ENCODE assay signal across 8 cellular contexts in the genomic region with DNA sequence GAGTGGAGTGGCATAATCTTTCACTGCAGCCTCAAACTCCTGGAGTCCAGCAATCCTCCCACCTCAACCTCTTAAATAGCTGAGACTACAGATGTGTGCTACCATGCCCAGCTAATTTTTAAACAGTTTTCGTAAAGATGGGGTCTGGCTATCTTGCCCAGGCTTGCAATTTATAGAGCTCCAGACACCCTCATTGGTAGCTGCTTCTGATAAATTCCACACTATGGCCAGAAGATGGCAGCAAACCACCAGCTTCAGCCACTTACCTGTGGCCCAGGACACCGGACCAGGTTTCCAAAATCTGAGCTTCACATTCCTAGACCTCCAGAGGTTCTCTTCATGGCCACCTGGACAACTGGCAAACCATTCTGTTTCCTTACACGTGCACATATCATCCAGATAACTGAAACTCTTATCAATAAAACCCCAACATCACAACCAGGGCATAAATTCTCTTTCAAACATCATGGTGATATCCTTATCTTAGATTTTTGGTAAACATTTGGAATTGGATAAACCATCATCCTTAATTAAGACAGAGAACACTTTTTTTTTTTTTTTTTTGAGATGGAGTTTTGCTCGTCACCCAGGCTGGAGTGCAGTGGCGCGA. TPM values are rescaled to one million over a fixed set of nuclear protein-coding genes. Genes with fewer than 3 reads are reported as not detected.
DNase-seq lines count a peak whose midpoint lies in the region; ATAC-seq and TF ChIP-seq lines count a peak whose summit lies in the region.

No MANE protein-coding gene starts in this region.

- H3K9me3 Mint-ChIP-seq in activated CD4-positive, alpha-beta T cell treated with anti-CD3 and anti-CD28 coated beads for 36 hours (ENCODE audit: low read depth): no peaks in the 10 kb centered on the region

- CTCF ChIA-PET in activated CD4-positive, alpha-beta T cell treated with anti-CD3 and anti-CD28 coated beads for 36 hours (lab: Charles Lee): interaction anchor here (0.6 to 4.5 kb wide), 77 partner anchors 8 to 1849 kb away, joined by 3 to 165 read pairs (median 4); a partner anchor contains a TSS

- intact Hi-C loops in activated CD4-positive, alpha-beta T cell treated with anti-CD3 and anti-CD28 coated beads for 36 hours (cut with DNase I, micrococcal nuclease): loop anchor here (1.0 to 10.0 kb wide), 12 partner anchors 35 to 339 kb away; a partner anchor contains a TSS

- peak; percentile 84 for ATAC-seq in activated CD4-positive, alpha-beta T cell treated with anti-CD3 and anti-CD28 coated beads for 36 hours
- ATAC-seq in GM18519 (IDR thresholded peaks at IDR 0.05; ENCODE audit: low FRiP score, unreplicated experiment): no peak

- H3K27me3 ChIP-seq in liver (ENCODE audit: control insufficient read depth in 4 of 4, insufficient read depth in 4 of 4, low read length in 3 of 4): no peaks in the 10 kb centered on the region

- H3K4me3 Mint-ChIP-seq in activated CD4-positive, alpha-beta T cell treated with anti-CD3 and anti-CD28 coated beads for 36 hours: no peak overlapping the region

- H3K4me1 ChIP-seq in liver (ENCODE audit: control insufficient read depth in 4 of 4, insufficient read depth in 4 of 4, low read length in 3 of 4): no peaks in the 10 kb centered on the region

- peak overlapping the region; percentile 31 for H3K27ac Mint-ChIP-seq in activated CD4-positive, alpha-beta T cell treated with anti-CD3 and anti-CD28 coated beads for 36 hours

- TF ChIP-seq CTCF in liver (IDR thresholded peaks at IDR 0.05; ENCODE audit: low read depth, low read length, missing input control): peak; percentile 86

- H3K27ac ChIP-seq in liver (ENCODE audit: low read depth in 1 of 2, low read length in 2 of 2): no peak overlapping the region

- POLR2A ChIA-PET in activated CD4-positive, alpha-beta T cell treated with anti-CD3 and anti-CD28 coated beads for 36 hours (lab: Charles Lee): interaction anchor here (0.8 to 1.3 kb wide), 4 partner anchors 19 to 156 kb away, joined by 3 to 5 read pairs (median 4); a partner anchor contains a TSS

- H3K4me3 ChIP-seq in liver (ENCODE audit: low read depth in 1 of 3, low read length in 3 of 3): no peak overlapping the region

- no peaks in the 10 kb centered on the region for H3K9me3 ChIP-seq in liver (ENCODE audit: control insufficient read depth in 4 of 4, low read length in 3 of 4)

- peak; percentile 93 to 97 for TF ChIP-seq RAD21 in liver (IDR thresholded peaks at IDR 0.05)

- H3K4me1 Mint-ChIP-seq in activated CD4-positive, alpha-beta T cell treated with anti-CD3 and anti-CD28 coated beads for 36 hours: no peaks in the 10 kb centered on the region

- H3K36me3 Mint-ChIP-seq in activated CD4-positive, alpha-beta T cell treated with anti-CD3 and anti-CD28 coated beads for 36 hours (ENCODE audit: low read depth): no peaks in the 10 kb centered on the region

- peaks cover 8 to 32% (median 12%) of the 10 kb centered on the region in 4 donors for H3K36me3 ChIP-seq in liver (ENCODE audit: control insufficient read depth in 4 of 4, insufficient read depth in 3 of 4, low read depth in 1 of 4, low read length in 3 of 4)

- no peak overlapping the region for H3K9ac ChIP-seq in liver (ENCODE audit: low read depth in 1 of 2, low read length in 2 of 2)

- DNase-seq in NCI-H446 (lab: John Stamatoyannopoulos, UW) (peak; percentile 2 to 54), NCI-H446 treated with DMSO at 0.1 percent for 48 hours (lab: John Stamatoyannopoulos, UW) (no peak), NCI-H1436 treated with DMSO at 0.1 percent for 48 hours (lab: John Stamatoyannopoulos, UW) (peak; percentile 2), dedifferentiated amniotic fluid mesenchymal stem cell (ENCODE audit: extremely low spot score) (peak; percentile 16)
- DNase-seq in activated CD4-positive, alpha-beta T cell treated with anti-CD3 and anti-CD28 coated beads for 36 hours: peak; percentile 76
- DNase-seq in stimulated activated CD8-positive, alpha-beta memory T cell treated with anti-CD3 and anti-CD28 coated beads, Interleukin-12 subunit alpha, Interleukin-12 subunit beta, amount 100 ng/mL, for 1 hour (ENCODE audit: low read depth): peak; percentile 45

- H3K27me3 Mint-ChIP-seq in activated CD4-positive, alpha-beta T cell treated with anti-CD3 and anti-CD28 coated beads for 36 hours: no peaks in the 10 kb centered on the region

- WGBS in liver: 61% methylated on average over 6 of the region's 6 CpGs

TF ChIP-seq in liver, 16 proteins besides CTCF, POLR2A, EP300 and RAD21:
- TF ChIP-seq, protein P1, sequence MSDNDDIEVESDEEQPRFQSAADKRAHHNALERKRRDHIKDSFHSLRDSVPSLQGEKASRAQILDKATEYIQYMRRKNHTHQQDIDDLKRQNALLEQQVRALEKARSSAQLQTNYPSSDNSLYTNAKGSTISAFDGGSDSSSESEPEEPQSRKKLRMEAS (IDR thresholded peaks at IDR 0.05): no peak
- no peak for TF ChIP-seq YY1 (IDR thresholded peaks at IDR 0.05)
- TF ChIP-seq FOXA2 (IDR thresholded peaks at IDR 0.05): no peak
- no peak for TF ChIP-seq RXRA (IDR thresholded peaks at IDR 0.05)
- no peak for TF ChIP-seq FOXA1 (IDR thresholded peaks at IDR 0.05)
- TF ChIP-seq JUND (IDR thresholded peaks at IDR 0.05): no peak
- no peak for TF ChIP-seq SP1 (IDR thresholded peaks at IDR 0.05)
- no peak for TF ChIP-seq HNF4G (IDR thresholded peaks at IDR 0.05)
- TF ChIP-seq HNF4A (conservative IDR thresholded peaks at IDR 0.05): no peak
- TF ChIP-seq, protein P2, sequence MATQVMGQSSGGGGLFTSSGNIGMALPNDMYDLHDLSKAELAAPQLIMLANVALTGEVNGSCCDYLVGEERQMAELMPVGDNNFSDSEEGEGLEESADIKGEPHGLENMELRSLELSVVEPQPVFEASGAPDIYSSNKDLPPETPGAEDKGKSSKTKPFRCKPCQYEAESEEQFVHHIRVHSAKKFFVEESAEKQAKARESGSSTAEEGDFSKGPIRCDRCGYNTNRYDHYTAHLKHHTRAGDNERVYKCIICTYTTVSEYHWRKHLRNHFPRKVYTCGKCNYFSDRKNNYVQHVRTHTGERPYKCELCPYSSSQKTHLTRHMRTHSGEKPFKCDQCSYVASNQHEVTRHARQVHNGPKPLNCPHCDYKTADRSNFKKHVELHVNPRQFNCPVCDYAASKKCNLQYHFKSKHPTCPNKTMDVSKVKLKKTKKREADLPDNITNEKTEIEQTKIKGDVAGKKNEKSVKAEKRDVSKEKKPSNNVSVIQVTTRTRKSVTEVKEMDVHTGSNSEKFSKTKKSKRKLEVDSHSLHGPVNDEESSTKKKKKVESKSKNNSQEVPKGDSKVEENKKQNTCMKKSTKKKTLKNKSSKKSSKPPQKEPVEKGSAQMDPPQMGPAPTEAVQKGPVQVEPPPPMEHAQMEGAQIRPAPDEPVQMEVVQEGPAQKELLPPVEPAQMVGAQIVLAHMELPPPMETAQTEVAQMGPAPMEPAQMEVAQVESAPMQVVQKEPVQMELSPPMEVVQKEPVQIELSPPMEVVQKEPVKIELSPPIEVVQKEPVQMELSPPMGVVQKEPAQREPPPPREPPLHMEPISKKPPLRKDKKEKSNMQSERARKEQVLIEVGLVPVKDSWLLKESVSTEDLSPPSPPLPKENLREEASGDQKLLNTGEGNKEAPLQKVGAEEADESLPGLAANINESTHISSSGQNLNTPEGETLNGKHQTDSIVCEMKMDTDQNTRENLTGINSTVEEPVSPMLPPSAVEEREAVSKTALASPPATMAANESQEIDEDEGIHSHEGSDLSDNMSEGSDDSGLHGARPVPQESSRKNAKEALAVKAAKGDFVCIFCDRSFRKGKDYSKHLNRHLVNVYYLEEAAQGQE (IDR thresholded peaks at IDR 0.05): no peak
- TF ChIP-seq, protein P3, sequence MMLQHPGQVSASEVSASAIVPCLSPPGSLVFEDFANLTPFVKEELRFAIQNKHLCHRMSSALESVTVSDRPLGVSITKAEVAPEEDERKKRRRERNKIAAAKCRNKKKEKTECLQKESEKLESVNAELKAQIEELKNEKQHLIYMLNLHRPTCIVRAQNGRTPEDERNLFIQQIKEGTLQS (IDR thresholded peaks at IDR 0.05): no peak
- TF ChIP-seq NR2F2 (IDR thresholded peaks at IDR 0.05): no peak
- TF ChIP-seq GABPA (IDR thresholded peaks at IDR 0.05 in 1 of 2, conservative IDR thresholded peaks at IDR 0.05 in 1 of 2): no peak
- TF ChIP-seq TAF1 (conservative IDR thresholded peaks at IDR 0.05): no peak
TF ChIP-seq in liver: peak in this region for 0.

RNA-seq across cellular contexts. Expression of a gene that starts 28.9 kb away (rescaled TPM):
- under 1 TPM; 0.11 to 0.16 TPM for total RNA-seq in activated CD4-positive, alpha-beta T cell treated with anti-CD3 and anti-CD28 coated beads for 36 hours
- total RNA-seq in liver: not detected
- not detected for polyA plus RNA-seq in liver

RNA-seq across cellular contexts. Expression of a gene that starts 29.0 kb away (rescaled TPM):
- 1 to 10 TPM; 3.7 to 5.1 TPM for total RNA-seq in activated CD4-positive, alpha-beta T cell treated with anti-CD3 and anti-CD28 coated beads for 36 hours
- 100 to 1,000 TPM in 1 of 2 donors, 10 to 100 TPM in 1; 90.0 to 204 TPM for total RNA-seq in liver
- 10 to 100 TPM; 38.1 to 55.7 TPM for polyA plus RNA-seq in liver

RNA-seq across cellular contexts. Expression of a gene that starts 39.0 kb away (rescaled TPM):
- 10 to 100 TPM; 17.5 to 25.0 TPM for total RNA-seq in activated CD4-positive, alpha-beta T cell treated with anti-CD3 and anti-CD28 coated beads for 36 hours
- total RNA-seq in liver: 10 to 100 TPM in 1 of 2 donors, 1 to 10 TPM in 1; 7.9 to 12.7 TPM
- polyA plus RNA-seq in liver: 10 to 100 TPM in 1 of 2 donors, 1 to 10 TPM in 1; 9.2 to 13.7 TPM

RNA-seq across cellular contexts. Expression of a gene that starts 39.1 kb away (rescaled TPM):
- total RNA-seq in activated CD4-positive, alpha-beta T cell treated with anti-CD3 and anti-CD28 coated beads for 36 hours: 100 to 1,000 TPM; 260 to 324 TPM
- total RNA-seq in liver: 10 to 100 TPM; 75.2 to 92.0 TPM
- 100 to 1,000 TPM; 134 to 241 TPM for polyA plus RNA-seq in liver

RNA-seq across cellular contexts. Expression of a gene that starts 45.6 kb away (rescaled TPM):
- total RNA-seq in activated CD4-positive, alpha-beta T cell treated with anti-CD3 and anti-CD28 coated beads for 36 hours: 10 to 100 TPM; 16.8 to 21.0 TPM
- total RNA-seq in liver: 1 to 10 TPM; 3.3 to 4.6 TPM
- 1 to 10 TPM; 1.7 to 2.5 TPM for polyA plus RNA-seq in liver

Comparison
In these comparisons a context has a peak if more than half of its experiments do, and no peak if none do; other contexts are left out.
1. RNA of a gene that starts 29.0 kb away (total RNA-seq): 90.0 to 204 TPM in liver; 3.7 to 5.1 TPM in activated CD4-positive, alpha-beta T cell treated with anti-CD3 and anti-CD28 coated beads for 36 hours; every median in the first group is over 10 times any median in the second.